Comparison of ENCODE assay signal across 10 cellular contexts in genomic region chr4:89752932-89753598, GRCh38.
A peak's percentile ranks its signal among the peaks of the same experiment; 100 is the strongest.
DNase-seq lines count a peak whose midpoint lies in the region; ATAC-seq and TF ChIP-seq lines count a peak whose summit lies in the region.
"Had no signal": no experiment of that assay in that cellular context is flagged by ENCODE, and none has a peak within 500 bp of the region (broad histone marks: within the 10 kb centered on the region; RNA-seq: fewer than 3 reads in every experiment).

No MANE protein-coding gene starts in this region.

- H3K9me3 Mint-ChIP-seq in stimulated activated memory B cell treated with anti-CD40 and anti-IgM and Interleukin-4, amounts not matched to agents 10 μg/mL and 1 μg/mL and 100 μg/mL, for 72 hours = no peaks in the 10 kb centered on the region

- no peaks in the 10 kb centered on the region for H3K36me3 ChIP-seq in uterus

- no peaks in the 10 kb centered on the region for H3K36me3 Mint-ChIP-seq in stimulated activated memory B cell treated with anti-CD40 and anti-IgM and Interleukin-4, amounts not matched to agents 10 μg/mL and 1 μg/mL and 100 μg/mL, for 72 hours

- no peak overlapping the region for H3K4me3 Mint-ChIP-seq in stimulated activated memory B cell treated with anti-CD40 and anti-IgM and Interleukin-4, amounts not matched to agents 10 μg/mL and 1 μg/mL and 100 μg/mL, for 72 hours

- no peaks in the 10 kb centered on the region for H3K4me1 Mint-ChIP-seq in stimulated activated memory B cell treated with anti-CD40 and anti-IgM and Interleukin-4, amounts not matched to agents 10 μg/mL and 1 μg/mL and 100 μg/mL, for 72 hours

- no peak overlapping the region for H3K27ac Mint-ChIP-seq in stimulated activated memory B cell treated with anti-CD40 and anti-IgM and Interleukin-4, amounts not matched to agents 10 μg/mL and 1 μg/mL and 100 μg/mL, for 72 hours

- no peak overlapping the region for H3K4me3 ChIP-seq in astrocyte of the spinal cord (ENCODE audit: low read depth, low read length)
- H3K4me3 ChIP-seq in uterus = no peak overlapping the region

- DNase-seq in NCI-H2171 treated with DMSO at 0.1 percent for 48 hours (lab: John Stamatoyannopoulos, UW) = peak; percentile 48
- no peak for DNase-seq in NCI-H2171 (lab: John Stamatoyannopoulos, UW)
- DNase-seq in astrocyte of the spinal cord (ENCODE audit: low read depth, low spot score) = peak; percentile 94
- DNase-seq in left kidney (ENCODE audit: low read depth, low spot score) = peak; percentile 97
- DNase-seq in uterus = peak; percentile 48 to 70
- no peak for DNase-seq in HUDEP-2 (lab: John Stamatoyannopoulos, UW; ENCODE audit: unreplicated experiment in 76 of 76)
- DNase-seq: AML-193; effector memory CD4-positive, alpha-beta T cell had no signal

- no peaks in the 10 kb centered on the region for H3K27me3 ChIP-seq in uterus

- H3K9me3 ChIP-seq in uterus = no peaks in the 10 kb centered on the region

- ATAC-seq in stimulated activated memory B cell treated with anti-CD40 and anti-IgM and Interleukin-4, amounts not matched to agents 10 μg/mL and 1 μg/mL and 100 μg/mL, for 72 hours = no peak
- ATAC-seq in GM21717 (IDR thresholded peaks at IDR 0.05; ENCODE audit: unreplicated experiment) = no peak

- no peaks in the 10 kb centered on the region for H3K4me1 ChIP-seq in uterus

- intact Hi-C loops in uterus (cut with DNase I; ENCODE audit: low total_unique reads) = loop anchor here (5.0 kb wide), 1 partner anchor 46 kb away; no protein-coding TSS in a partner anchor

- no peak for TF ChIP-seq POLR2A in uterus (IDR thresholded peaks at IDR 0.05)

- no peaks in the 10 kb centered on the region for H3K27me3 Mint-ChIP-seq in stimulated activated memory B cell treated with anti-CD40 and anti-IgM and Interleukin-4, amounts not matched to agents 10 μg/mL and 1 μg/mL and 100 μg/mL, for 72 hours

- TF ChIP-seq CTCF in astrocyte of the spinal cord (IDR thresholded peaks at IDR 0.05; ENCODE audit: low read depth, low read length) (no peak), uterus (IDR thresholded peaks at IDR 0.05) (no peak)

- H3K27ac ChIP-seq in uterus = peak overlapping the region; percentile 83 to 85

- in situ Hi-C loops in astrocyte of the spinal cord (cut with HindIII; ENCODE audit: low sequenced_read_pairs) = no loop called here

Comparison
In these comparisons a context has a peak if more than half of its experiments do, and no peak if none do; other contexts are left out.
1. DNase-seq: peak in NCI-H2171 treated with DMSO at 0.1 percent for 48 hours (single experiment), astrocyte of the spinal cord (single experiment), left kidney (single experiment) and uterus (2 of 2); none in NCI-H2171 (single experiment) and HUDEP-2 (0 of 76).